In genomic region chr5:33890633-33891032, GRCh38 we compare ENCODE assay signal across 10 cellular contexts. TPM values are rescaled to one million over a fixed set of nuclear protein-coding genes. Genes with fewer than 3 reads are reported as not detected.
A peak's percentile ranks its signal among the peaks of the same experiment; 100 is the strongest.
DNase-seq lines count a peak whose midpoint lies in the region; ATAC-seq and TF ChIP-seq lines count a peak whose summit lies in the region.
"Had no signal": no experiment of that assay in that cellular context is flagged by ENCODE, and none has a peak within 500 bp of the region (broad histone marks: within the 10 kb centered on the region; RNA-seq: fewer than 3 reads in every experiment).

No MANE protein-coding gene starts in this region.

- H3K27ac ChIP-seq in HUES64 (ENCODE audit: low read depth, low read length), result no peak overlapping the region
- H3K27ac ChIP-seq: KMS-11 had no signal

- DNase-seq in fibroblast of mammary gland (ENCODE audit: low read depth) (peak; percentile 53), retina (peak; percentile 35), SIG-M5 (lab: John Stamatoyannopoulos, UW) (no peak), cerebellum (ENCODE audit: low spot score) (no peak), middle frontal gyrus (ENCODE audit: extremely low spot score, low spot score) (no peak)
- DNase-seq: cerebellar nuclear complex had no signal

- TF ChIP-seq POLR2A in GM18505 (IDR thresholded peaks at IDR 0.05; ENCODE audit: borderline replicate concordance, extremely low read depth, insufficient read depth, insufficient read length), result peak; percentile 47

- H3K4me3 ChIP-seq in HUES64 (ENCODE audit: low read length), result peak overlapping the region; percentile 76
- H3K4me3 ChIP-seq in fibroblast of mammary gland (ENCODE audit: control insufficient read depth, low read depth, low read length), result peak overlapping the region; percentile 78

- H3K9ac ChIP-seq in HUES64 (ENCODE audit: low read depth, low read length), result peak overlapping the region; percentile 66; the same call in 1 of the 2 replicates
- H3K9ac ChIP-seq: KMS-11 had no signal

- no peaks in the 10 kb centered on the region for H3K9me3 ChIP-seq in HUES64 (ENCODE audit: insufficient read depth, low read depth, low read length)

- H3K4me1 ChIP-seq in HUES64 (ENCODE audit: insufficient read depth, low read length), result peaks cover 30% of the 10 kb centered on the region

- no peaks in the 10 kb centered on the region for H3K36me3 ChIP-seq in HUES64 (ENCODE audit: insufficient read depth, low read length)

- 76% methylated on average over 7 of the region's 7 CpGs for WGBS in HUES64

- peaks cover 8% of the 10 kb centered on the region; the same call in 1 of the 2 replicates for H3K27me3 ChIP-seq in HUES64 (ENCODE audit: insufficient read depth, low read length)

- peak; percentile 48 for TF ChIP-seq CTCF in fibroblast of mammary gland (conservative IDR thresholded peaks at IDR 0.05; ENCODE audit: control insufficient read depth, insufficient read depth, low read depth, low read length)

- ATAC-seq in GM18505 (IDR thresholded peaks at IDR 0.05; ENCODE audit: unreplicated experiment) (peak; percentile 56), GM19467 (IDR thresholded peaks at IDR 0.05; ENCODE audit: unreplicated experiment) (no peak)

RNA-seq across cellular contexts. Expression of gene ADAMTS12, which starts 1.2 kb away (rescaled TPM):
- 6.8 TPM for polyA plus RNA-seq in HUES64 (2013, experiment 1 of 2)
- 8.3 TPM for polyA plus RNA-seq in HUES64 (2013, experiment 2 of 2)
- total RNA-seq in cerebellum, result 7.6 TPM

RNA-seq across cellular contexts. Expression of gene RXFP3, which starts 45.6 kb away (rescaled TPM):
- polyA plus RNA-seq in HUES64 (2013, experiment 1 of 2), result not detected
- polyA plus RNA-seq in HUES64 (2013, experiment 2 of 2), result not detected
- total RNA-seq in cerebellum, result 0.36 TPM

Comparison
In these comparisons a context has a peak if more than half of its experiments do, and no peak if none do; other contexts are left out.
1. DNase-seq: peak in fibroblast of mammary gland (single experiment) and retina (single experiment); none in SIG-M5 (single experiment), cerebellum (single experiment) and middle frontal gyrus (single experiment).